Comparison of ENCODE assay signal across 9 cellular contexts in genomic region chr1:19405761-19406481, GRCh38.
A peak's percentile ranks its signal among the peaks of the same experiment; 100 is the strongest.
DNase-seq lines count a peak whose midpoint lies in the region; ATAC-seq and TF ChIP-seq lines count a peak whose summit lies in the region.
"Had no signal": no experiment of that assay in that cellular context is flagged by ENCODE, and none has a peak within 500 bp of the region (broad histone marks: within the 10 kb centered on the region; RNA-seq: fewer than 3 reads in every experiment).

No MANE protein-coding gene starts in this region.

- no peak overlapping the region for H3K18ac ChIP-seq in mesenchymal stem cell (ENCODE audit: low read depth in 1 of 2, low read length in 2 of 2)

- no peak overlapping the region for H2BK120ac ChIP-seq in mesenchymal stem cell (ENCODE audit: low read depth, low read length)

- H3K27me3 ChIP-seq in cardiac muscle cell (no peaks in the 10 kb centered on the region), mesenchymal stem cell (ENCODE audit: control insufficient read depth in 1 of 2, insufficient read depth in 1 of 2, low read length in 2 of 2) (no peaks in the 10 kb centered on the region), H7 (ENCODE audit: control insufficient read depth, insufficient read depth, low read length) (no peaks in the 10 kb centered on the region)

- peak overlapping the region; percentile 35 for H3K27ac Mint-ChIP-seq in activated naive CD8-positive, alpha-beta T cell treated with anti-CD3 and anti-CD28 coated beads, Interleukin-2, amount 10 ng/mL, durations not matched to agents 7 days and 5 days
- H3K27ac Mint-ChIP-seq in T-helper 2 cell treated with Interferon-gamma antibody and Interleukin-4, amounts not matched to agents 5 μg/mL and 100 μg/mL, for 36 hours: no peak overlapping the region

- peak overlapping the region; percentile 1 for H3K9ac ChIP-seq in mesenchymal stem cell (ENCODE audit: low read length)

- POLR2A ChIA-PET in activated naive CD8-positive, alpha-beta T cell treated with anti-CD3 and anti-CD28 coated beads, Interleukin-2, amount 10 ng/mL, durations not matched to agents 7 days and 5 days (lab: Charles Lee): interaction anchor here (0.6 to 1.0 kb wide), 3 partner anchors 9 to 41 kb away, joined by 3 to 4 read pairs (median 3); no protein-coding TSS in a partner anchor

- peak overlapping the region; percentile 12 for H3K4me3 Mint-ChIP-seq in activated naive CD8-positive, alpha-beta T cell treated with anti-CD3 and anti-CD28 coated beads, Interleukin-2, amount 10 ng/mL, durations not matched to agents 7 days and 5 days
- no peak overlapping the region for H3K4me3 Mint-ChIP-seq in T-helper 2 cell treated with Interferon-gamma antibody and Interleukin-4, amounts not matched to agents 5 μg/mL and 100 μg/mL, for 36 hours

- H3K27ac ChIP-seq in cardiac muscle cell (peak overlapping the region; percentile 43), mesenchymal stem cell (ENCODE audit: low read length, poor library complexity, severe bottlenecking) (no peak overlapping the region)
- H3K27ac ChIP-seq: C4-2B had no signal

- H3K4me1 Mint-ChIP-seq in activated naive CD8-positive, alpha-beta T cell treated with anti-CD3 and anti-CD28 coated beads, Interleukin-2, amount 10 ng/mL, durations not matched to agents 7 days and 5 days: peaks cover 30% of the 10 kb centered on the region
- peaks cover 20% of the 10 kb centered on the region for H3K4me1 Mint-ChIP-seq in T-helper 2 cell treated with Interferon-gamma antibody and Interleukin-4, amounts not matched to agents 5 μg/mL and 100 μg/mL, for 36 hours (ENCODE audit: low read depth)

- no peaks in the 10 kb centered on the region for H3K36me3 ChIP-seq in cardiac muscle cell
- H3K36me3 ChIP-seq in mesenchymal stem cell (ENCODE audit: control insufficient read depth in 1 of 2, insufficient read depth in 2 of 2, low read depth in 1 of 2, low read length in 2 of 2): peaks cover 40 to 73% of the 10 kb centered on the region in 2 experiments
- H3K36me3 ChIP-seq in H7 (replicated peaks; ENCODE audit: control insufficient read depth, insufficient read depth, low read length): peaks cover 3% of the 10 kb centered on the region

- no peak overlapping the region for H2BK5ac ChIP-seq in mesenchymal stem cell (ENCODE audit: low read depth, low read length, poor library complexity, severe bottlenecking)

- no peak overlapping the region for H3K4me3 ChIP-seq in cardiac muscle cell
- H3K4me3 ChIP-seq in mesenchymal stem cell (ENCODE audit: insufficient read depth in 1 of 2, low read depth in 1 of 2, low read length in 2 of 2): no peak overlapping the region
- no peak overlapping the region for H3K4me3 ChIP-seq in H7 (ENCODE audit: insufficient read depth, low read depth, low read length)

- WGBS in mesenchymal stem cell: 88% methylated on average over 21 of the region's 22 CpGs

- H3K4me1 ChIP-seq in cardiac muscle cell (ENCODE audit: low read depth) (peaks cover 35% of the 10 kb centered on the region), mesenchymal stem cell (ENCODE audit: control insufficient read depth, insufficient read depth, low read depth, low read length) (peaks cover 17% of the 10 kb centered on the region)

- H4K8ac ChIP-seq in mesenchymal stem cell (ENCODE audit: low read length): no peak overlapping the region

- H2AK5ac ChIP-seq in mesenchymal stem cell (ENCODE audit: low read length, severe bottlenecking): no peak overlapping the region

- no peak for TF ChIP-seq CTCF in cardiac muscle cell (IDR thresholded peaks at IDR 0.05; ENCODE audit: low read depth, low read length)
- no peak for TF ChIP-seq CTCF in omental fat pad (IDR thresholded peaks at IDR 0.05)

- DNase-seq in cardiac muscle cell (ENCODE audit: low read depth in 1 of 2, low spot score in 1 of 2) (peak in 1 of 2 donors; percentile 53), cardiac septum (ENCODE audit: low spot score) (no peak), mesenchymal stem cell (no peak), SW 1271 (lab: John Stamatoyannopoulos, UW) (no peak), omental fat pad (ENCODE audit: low spot score) (no peak), H7 (no peak)
- peak; percentile 36 for DNase-seq in activated naive CD8-positive, alpha-beta T cell treated with anti-CD3 and anti-CD28 coated beads, Interleukin-2, amount 10 ng/mL, durations not matched to agents 7 days and 5 days
- no peak for DNase-seq in T-helper 2 cell treated with Interferon-gamma antibody and Interleukin-4, amounts not matched to agents 5 μg/mL and 100 μg/mL, for 36 hours (ENCODE audit: low spot score)

- peak; percentile 43 for ATAC-seq in activated naive CD8-positive, alpha-beta T cell treated with anti-CD3 and anti-CD28 coated beads, Interleukin-2, amount 10 ng/mL, durations not matched to agents 7 days and 5 days (ENCODE audit: low read depth)
- ATAC-seq in omental fat pad (ENCODE audit: low FRiP score): no peak

- H3K9me3 ChIP-seq in cardiac muscle cell (ENCODE audit: low read depth) (no peaks in the 10 kb centered on the region), mesenchymal stem cell (ENCODE audit: control insufficient read depth, low read length) (no peaks in the 10 kb centered on the region)

- H2BK12ac ChIP-seq in mesenchymal stem cell (ENCODE audit: low read length in 2 of 2): no peak overlapping the region

- H3K14ac ChIP-seq in mesenchymal stem cell (ENCODE audit: low read length in 2 of 2): no peak overlapping the region

- H2AFZ ChIP-seq in mesenchymal stem cell (ENCODE audit: low read depth, low read length): no peak overlapping the region

- H3K9me3 Mint-ChIP-seq in activated naive CD8-positive, alpha-beta T cell treated with anti-CD3 and anti-CD28 coated beads, Interleukin-2, amount 10 ng/mL, durations not matched to agents 7 days and 5 days: no peaks in the 10 kb centered on the region
- no peaks in the 10 kb centered on the region for H3K9me3 Mint-ChIP-seq in T-helper 2 cell treated with Interferon-gamma antibody and Interleukin-4, amounts not matched to agents 5 μg/mL and 100 μg/mL, for 36 hours

- H3K4ac ChIP-seq in mesenchymal stem cell (ENCODE audit: low read depth in 1 of 2, low read length in 2 of 2): no peak overlapping the region

- H2BK15ac ChIP-seq in mesenchymal stem cell (ENCODE audit: low read depth, poor library complexity, severe bottlenecking): no peak overlapping the region

- H4K91ac ChIP-seq in mesenchymal stem cell (ENCODE audit: low read length): no peak overlapping the region

- no peak overlapping the region for H3K4me2 ChIP-seq in mesenchymal stem cell (ENCODE audit: low read length, poor library complexity, severe bottlenecking)

- peaks cover 51% of the 10 kb centered on the region for H3K79me1 ChIP-seq in mesenchymal stem cell (replicated peaks; ENCODE audit: low read length, poor library complexity, severe bottlenecking)

- intact Hi-C loops in cardiac septum (cut with DNase I): no loop called here

- H3K27me3 Mint-ChIP-seq in activated naive CD8-positive, alpha-beta T cell treated with anti-CD3 and anti-CD28 coated beads, Interleukin-2, amount 10 ng/mL, durations not matched to agents 7 days and 5 days: no peaks in the 10 kb centered on the region
- H3K27me3 Mint-ChIP-seq in T-helper 2 cell treated with Interferon-gamma antibody and Interleukin-4, amounts not matched to agents 5 μg/mL and 100 μg/mL, for 36 hours (ENCODE audit: low read depth): no peaks in the 10 kb centered on the region

- peaks cover 8% of the 10 kb centered on the region for H3K36me3 Mint-ChIP-seq in activated naive CD8-positive, alpha-beta T cell treated with anti-CD3 and anti-CD28 coated beads, Interleukin-2, amount 10 ng/mL, durations not matched to agents 7 days and 5 days
- peaks cover 9% of the 10 kb centered on the region for H3K36me3 Mint-ChIP-seq in T-helper 2 cell treated with Interferon-gamma antibody and Interleukin-4, amounts not matched to agents 5 μg/mL and 100 μg/mL, for 36 hours (ENCODE audit: low read depth)

- H3K23ac ChIP-seq in mesenchymal stem cell (ENCODE audit: low read length in 2 of 2): no peak overlapping the region
